1 cellular context compared by ENCODE assay signal in the genomic region with DNA sequence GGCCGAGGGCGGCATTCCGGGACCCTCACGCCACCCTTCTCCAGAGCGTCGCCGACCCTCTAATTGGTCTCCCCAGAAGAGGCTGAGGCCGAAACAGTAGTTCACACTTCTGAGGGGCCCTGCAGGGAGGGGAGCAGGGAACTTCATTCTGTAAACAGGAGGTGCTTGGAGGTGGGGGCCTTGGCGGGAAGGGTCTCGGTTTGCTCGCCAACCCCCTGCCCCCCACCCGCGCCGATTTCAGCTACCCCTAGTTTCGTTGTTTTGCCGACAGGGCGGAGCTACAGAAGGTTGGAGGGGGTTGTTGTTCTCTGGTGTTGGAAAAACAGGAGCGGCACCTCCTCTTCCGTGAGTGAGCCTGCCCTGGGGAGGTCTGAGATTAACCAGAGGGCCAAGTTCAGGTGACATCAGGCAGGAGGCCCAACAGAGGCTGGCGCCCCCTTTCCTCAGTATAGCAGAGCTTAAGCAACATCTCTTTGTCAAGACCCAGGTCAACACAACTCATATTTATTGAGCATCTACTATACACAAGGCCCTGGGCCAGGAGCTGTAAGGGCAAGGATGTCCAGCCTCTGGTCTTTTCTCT.
TF ChIP-seq lines count a peak whose summit lies in the region.

No MANE protein-coding gene starts in this region.

TF ChIP-seq in HepG2, 621 proteins besides CTCF, POLR2A, EP300 and RAD21 (continued from another document and continues in another):
- TF ChIP-seq, protein P1, sequence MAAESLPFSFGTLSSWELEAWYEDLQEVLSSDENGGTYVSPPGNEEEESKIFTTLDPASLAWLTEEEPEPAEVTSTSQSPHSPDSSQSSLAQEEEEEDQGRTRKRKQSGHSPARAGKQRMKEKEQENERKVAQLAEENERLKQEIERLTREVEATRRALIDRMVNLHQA (CRISPR knock-in tag; IDR thresholded peaks at IDR 0.05) = no peak
- TF ChIP-seq ZNF776 (CRISPR knock-in tag; IDR thresholded peaks at IDR 0.05) (no peak), ZZZ3 (CRISPR knock-in tag; IDR thresholded peaks at IDR 0.05; ENCODE audit: borderline replicate concordance) (no peak), HDAC1 (CRISPR knock-in tag; IDR thresholded peaks at IDR 0.05) (peak; percentile 57), HOXA9 (CRISPR knock-in tag; IDR thresholded peaks at IDR 0.05; ENCODE audit: borderline replicate concordance) (no peak), KLF11 (CRISPR knock-in tag; IDR thresholded peaks at IDR 0.05) (no peak), CBX5 (CRISPR knock-in tag; IDR thresholded peaks at IDR 0.05; ENCODE audit: borderline replicate concordance) (no peak), HIVEP1 (CRISPR knock-in tag; IDR thresholded peaks at IDR 0.05) (no peak), TBX2 (CRISPR knock-in tag; IDR thresholded peaks at IDR 0.05; ENCODE audit: borderline replicate concordance) (peak; percentile 70), ZNF749 (CRISPR knock-in tag; IDR thresholded peaks at IDR 0.05; ENCODE audit: borderline replicate concordance) (no peak), ZNF841 (CRISPR knock-in tag; IDR thresholded peaks at IDR 0.05; ENCODE audit: borderline replicate concordance) (no peak), ZNF670 (CRISPR knock-in tag; IDR thresholded peaks at IDR 0.05; ENCODE audit: borderline replicate concordance) (no peak), CEBPG (CRISPR knock-in tag; IDR thresholded peaks at IDR 0.05) (peak; percentile 93), ZMYM2 (CRISPR knock-in tag; IDR thresholded peaks at IDR 0.05) (peak; percentile 85), ZFAT (CRISPR knock-in tag; conservative IDR thresholded peaks at IDR 0.05) (no peak), TBL1XR1 (IDR thresholded peaks at IDR 0.05; ENCODE audit: borderline replicate concordance, low read length, partially characterized antibody) (peak; percentile 79), ZSCAN29 (CRISPR knock-in tag; conservative IDR thresholded peaks at IDR 0.05) (no peak), ASH2L (IDR thresholded peaks at IDR 0.05; ENCODE audit: insufficient read length, low read depth, low read length) (peak; percentile 13), NCOR1 (IDR thresholded peaks at IDR 0.05; ENCODE audit: borderline replicate concordance, low read length) (peak; percentile 85), DMAP1 (CRISPR knock-in tag; IDR thresholded peaks at IDR 0.05) (peak; percentile 20; the same call in 1 of the 2 replicates), TRIM24 (CRISPR knock-in tag; IDR thresholded peaks at IDR 0.05) (no peak), ZNF446 (CRISPR knock-in tag; IDR thresholded peaks at IDR 0.05) (no peak), PHF8 (CRISPR knock-in tag; IDR thresholded peaks at IDR 0.05) (no peak; the same call in 1 of the 2 replicates), ZNF24 (IDR thresholded peaks at IDR 0.05) (no peak), MIER2 (CRISPR knock-in tag; IDR thresholded peaks at IDR 0.05) (peak; percentile 69; the same call in 1 of the 2 replicates), ZNF605 (CRISPR knock-in tag; IDR thresholded peaks at IDR 0.05) (0 out of 2 replicates have a peak, but pooled peaks have one; percentile 20), TOE1 (CRISPR knock-in tag; IDR thresholded peaks at IDR 0.05) (no peak), CREM (IDR thresholded peaks at IDR 0.05) (peak; percentile 82), CREM (CRISPR knock-in tag; IDR thresholded peaks at IDR 0.05) (no peak), ZNF101 (CRISPR knock-in tag; IDR thresholded peaks at IDR 0.05; ENCODE audit: borderline replicate concordance, low read depth) (no peak), KAT8 (CRISPR knock-in tag; IDR thresholded peaks at IDR 0.05) (no peak), ZNF317 (CRISPR knock-in tag; IDR thresholded peaks at IDR 0.05) (no peak), NFE2L2 (IDR thresholded peaks at IDR 0.05; ENCODE audit: low read length) (no peak), SSRP1 (CRISPR knock-in tag; IDR thresholded peaks at IDR 0.05) (no peak; the same call in 1 of the 2 replicates)
- TF ChIP-seq, protein P2, sequence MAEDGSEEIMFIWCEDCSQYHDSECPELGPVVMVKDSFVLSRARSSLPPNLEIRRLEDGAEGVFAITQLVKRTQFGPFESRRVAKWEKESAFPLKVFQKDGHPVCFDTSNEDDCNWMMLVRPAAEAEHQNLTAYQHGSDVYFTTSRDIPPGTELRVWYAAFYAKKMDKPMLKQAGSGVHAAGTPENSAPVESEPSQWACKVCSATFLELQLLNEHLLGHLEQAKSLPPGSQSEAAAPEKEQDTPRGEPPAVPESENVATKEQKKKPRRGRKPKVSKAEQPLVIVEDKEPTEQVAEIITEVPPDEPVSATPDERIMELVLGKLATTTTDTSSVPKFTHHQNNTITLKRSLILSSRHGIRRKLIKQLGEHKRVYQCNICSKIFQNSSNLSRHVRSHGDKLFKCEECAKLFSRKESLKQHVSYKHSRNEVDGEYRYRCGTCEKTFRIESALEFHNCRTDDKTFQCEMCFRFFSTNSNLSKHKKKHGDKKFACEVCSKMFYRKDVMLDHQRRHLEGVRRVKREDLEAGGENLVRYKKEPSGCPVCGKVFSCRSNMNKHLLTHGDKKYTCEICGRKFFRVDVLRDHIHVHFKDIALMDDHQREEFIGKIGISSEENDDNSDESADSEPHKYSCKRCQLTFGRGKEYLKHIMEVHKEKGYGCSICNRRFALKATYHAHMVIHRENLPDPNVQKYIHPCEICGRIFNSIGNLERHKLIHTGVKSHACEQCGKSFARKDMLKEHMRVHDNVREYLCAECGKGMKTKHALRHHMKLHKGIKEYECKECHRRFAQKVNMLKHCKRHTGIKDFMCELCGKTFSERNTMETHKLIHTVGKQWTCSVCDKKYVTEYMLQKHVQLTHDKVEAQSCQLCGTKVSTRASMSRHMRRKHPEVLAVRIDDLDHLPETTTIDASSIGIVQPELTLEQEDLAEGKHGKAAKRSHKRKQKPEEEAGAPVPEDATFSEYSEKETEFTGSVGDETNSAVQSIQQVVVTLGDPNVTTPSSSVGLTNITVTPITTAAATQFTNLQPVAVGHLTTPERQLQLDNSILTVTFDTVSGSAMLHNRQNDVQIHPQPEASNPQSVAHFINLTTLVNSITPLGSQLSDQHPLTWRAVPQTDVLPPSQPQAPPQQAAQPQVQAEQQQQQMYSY (CRISPR knock-in tag; IDR thresholded peaks at IDR 0.05) = no peak
- TF ChIP-seq, protein P3, sequence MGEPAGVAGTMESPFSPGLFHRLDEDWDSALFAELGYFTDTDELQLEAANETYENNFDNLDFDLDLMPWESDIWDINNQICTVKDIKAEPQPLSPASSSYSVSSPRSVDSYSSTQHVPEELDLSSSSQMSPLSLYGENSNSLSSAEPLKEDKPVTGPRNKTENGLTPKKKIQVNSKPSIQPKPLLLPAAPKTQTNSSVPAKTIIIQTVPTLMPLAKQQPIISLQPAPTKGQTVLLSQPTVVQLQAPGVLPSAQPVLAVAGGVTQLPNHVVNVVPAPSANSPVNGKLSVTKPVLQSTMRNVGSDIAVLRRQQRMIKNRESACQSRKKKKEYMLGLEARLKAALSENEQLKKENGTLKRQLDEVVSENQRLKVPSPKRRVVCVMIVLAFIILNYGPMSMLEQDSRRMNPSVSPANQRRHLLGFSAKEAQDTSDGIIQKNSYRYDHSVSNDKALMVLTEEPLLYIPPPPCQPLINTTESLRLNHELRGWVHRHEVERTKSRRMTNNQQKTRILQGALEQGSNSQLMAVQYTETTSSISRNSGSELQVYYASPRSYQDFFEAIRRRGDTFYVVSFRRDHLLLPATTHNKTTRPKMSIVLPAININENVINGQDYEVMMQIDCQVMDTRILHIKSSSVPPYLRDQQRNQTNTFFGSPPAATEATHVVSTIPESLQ (CRISPR knock-in tag; conservative IDR thresholded peaks at IDR 0.05) = no peak
- TF ChIP-seq, protein P4, sequence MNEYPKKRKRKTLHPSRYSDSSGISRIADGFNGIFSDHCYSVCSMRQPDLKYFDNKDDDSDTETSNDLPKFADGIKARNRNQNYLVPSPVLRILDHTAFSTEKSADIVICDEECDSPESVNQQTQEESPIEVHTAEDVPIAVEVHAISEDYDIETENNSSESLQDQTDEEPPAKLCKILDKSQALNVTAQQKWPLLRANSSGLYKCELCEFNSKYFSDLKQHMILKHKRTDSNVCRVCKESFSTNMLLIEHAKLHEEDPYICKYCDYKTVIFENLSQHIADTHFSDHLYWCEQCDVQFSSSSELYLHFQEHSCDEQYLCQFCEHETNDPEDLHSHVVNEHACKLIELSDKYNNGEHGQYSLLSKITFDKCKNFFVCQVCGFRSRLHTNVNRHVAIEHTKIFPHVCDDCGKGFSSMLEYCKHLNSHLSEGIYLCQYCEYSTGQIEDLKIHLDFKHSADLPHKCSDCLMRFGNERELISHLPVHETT (CRISPR knock-in tag; conservative IDR thresholded peaks at IDR 0.05) = no peak
- TF ChIP-seq, protein P5, sequence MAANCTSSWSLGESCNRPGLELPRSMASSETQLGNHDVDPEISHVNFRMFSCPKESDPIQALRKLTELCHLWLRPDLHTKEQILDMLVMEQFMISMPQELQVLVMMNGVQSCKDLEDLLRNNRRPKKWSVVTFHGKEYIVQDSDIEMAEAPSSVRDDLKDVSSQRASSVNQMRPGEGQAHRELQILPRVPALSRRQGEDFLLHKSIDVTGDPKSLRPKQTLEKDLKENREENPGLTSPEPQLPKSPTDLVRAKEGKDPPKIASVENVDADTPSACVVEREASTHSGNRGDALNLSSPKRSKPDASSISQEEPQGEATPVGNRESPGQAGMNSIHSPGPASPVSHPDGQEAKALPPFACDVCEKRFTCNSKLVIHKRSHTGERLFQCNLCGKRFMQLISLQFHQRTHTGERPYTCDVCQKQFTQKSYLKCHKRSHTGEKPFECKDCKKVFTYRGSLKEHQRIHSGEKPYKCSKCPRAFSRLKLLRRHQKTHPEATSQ (CRISPR knock-in tag; IDR thresholded peaks at IDR 0.05; ENCODE audit: borderline replicate concordance) = no peak
- TF ChIP-seq, protein P6, sequence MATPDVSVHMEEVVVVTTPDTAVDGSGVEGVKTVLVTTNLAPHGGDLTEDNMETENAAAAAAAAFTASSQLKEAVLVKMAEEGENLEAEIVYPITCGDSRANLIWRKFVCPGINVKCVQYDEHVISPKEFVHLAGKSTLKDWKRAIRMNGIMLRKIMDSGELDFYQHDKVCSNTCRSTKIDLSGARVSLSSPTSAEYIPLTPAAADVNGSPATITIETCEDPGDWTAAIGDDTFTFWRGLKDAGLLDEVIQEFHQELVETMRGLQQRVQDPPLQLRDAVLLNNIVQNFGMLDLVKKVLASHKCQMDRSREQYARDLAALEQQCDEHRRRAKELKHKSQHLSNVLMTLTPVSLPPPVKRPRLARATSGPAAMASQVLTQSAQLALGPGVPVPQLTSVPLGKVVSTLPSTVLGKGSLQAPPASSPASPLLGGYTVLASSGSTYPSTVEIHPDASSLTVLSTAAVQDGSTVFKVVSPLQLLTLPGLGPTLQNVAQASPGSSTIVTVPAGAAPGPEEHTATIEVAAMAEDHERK (CRISPR knock-in tag; IDR thresholded peaks at IDR 0.05; ENCODE audit: low read depth) = no peak
- TF ChIP-seq, protein P7, sequence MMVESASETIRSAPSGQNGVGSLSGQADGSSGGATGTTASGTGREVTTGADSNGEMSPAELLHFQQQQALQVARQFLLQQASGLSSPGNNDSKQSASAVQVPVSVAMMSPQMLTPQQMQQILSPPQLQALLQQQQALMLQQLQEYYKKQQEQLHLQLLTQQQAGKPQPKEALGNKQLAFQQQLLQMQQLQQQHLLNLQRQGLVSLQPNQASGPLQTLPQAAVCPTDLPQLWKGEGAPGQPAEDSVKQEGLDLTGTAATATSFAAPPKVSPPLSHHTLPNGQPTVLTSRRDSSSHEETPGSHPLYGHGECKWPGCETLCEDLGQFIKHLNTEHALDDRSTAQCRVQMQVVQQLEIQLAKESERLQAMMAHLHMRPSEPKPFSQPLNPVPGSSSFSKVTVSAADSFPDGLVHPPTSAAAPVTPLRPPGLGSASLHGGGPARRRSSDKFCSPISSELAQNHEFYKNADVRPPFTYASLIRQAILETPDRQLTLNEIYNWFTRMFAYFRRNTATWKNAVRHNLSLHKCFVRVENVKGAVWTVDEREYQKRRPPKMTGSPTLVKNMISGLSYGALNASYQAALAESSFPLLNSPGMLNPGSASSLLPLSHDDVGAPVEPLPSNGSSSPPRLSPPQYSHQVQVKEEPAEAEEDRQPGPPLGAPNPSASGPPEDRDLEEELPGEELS (CRISPR knock-in tag; IDR thresholded peaks at IDR 0.05) = peak; percentile 92
- TF ChIP-seq, protein P8, sequence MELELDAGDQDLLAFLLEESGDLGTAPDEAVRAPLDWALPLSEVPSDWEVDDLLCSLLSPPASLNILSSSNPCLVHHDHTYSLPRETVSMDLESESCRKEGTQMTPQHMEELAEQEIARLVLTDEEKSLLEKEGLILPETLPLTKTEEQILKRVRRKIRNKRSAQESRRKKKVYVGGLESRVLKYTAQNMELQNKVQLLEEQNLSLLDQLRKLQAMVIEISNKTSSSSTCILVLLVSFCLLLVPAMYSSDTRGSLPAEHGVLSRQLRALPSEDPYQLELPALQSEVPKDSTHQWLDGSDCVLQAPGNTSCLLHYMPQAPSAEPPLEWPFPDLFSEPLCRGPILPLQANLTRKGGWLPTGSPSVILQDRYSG (CRISPR knock-in tag; IDR thresholded peaks at IDR 0.05) = no peak
- TF ChIP-seq, protein P9, sequence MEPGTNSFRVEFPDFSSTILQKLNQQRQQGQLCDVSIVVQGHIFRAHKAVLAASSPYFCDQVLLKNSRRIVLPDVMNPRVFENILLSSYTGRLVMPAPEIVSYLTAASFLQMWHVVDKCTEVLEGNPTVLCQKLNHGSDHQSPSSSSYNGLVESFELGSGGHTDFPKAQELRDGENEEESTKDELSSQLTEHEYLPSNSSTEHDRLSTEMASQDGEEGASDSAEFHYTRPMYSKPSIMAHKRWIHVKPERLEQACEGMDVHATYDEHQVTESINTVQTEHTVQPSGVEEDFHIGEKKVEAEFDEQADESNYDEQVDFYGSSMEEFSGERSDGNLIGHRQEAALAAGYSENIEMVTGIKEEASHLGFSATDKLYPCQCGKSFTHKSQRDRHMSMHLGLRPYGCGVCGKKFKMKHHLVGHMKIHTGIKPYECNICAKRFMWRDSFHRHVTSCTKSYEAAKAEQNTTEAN (CRISPR knock-in tag; conservative IDR thresholded peaks at IDR 0.05) = no peak; the same call in 1 of the 2 replicates
